ENCODE assay signal across 8 cellular contexts in genomic region chr16:50565428-50565827, GRCh38. TPM values are rescaled to one million over a fixed set of nuclear protein-coding genes. Genes with fewer than 3 reads are reported as not detected.
"Had no signal": no experiment of that assay in that cellular context is flagged by ENCODE, and none has a peak within 500 bp of the region (broad histone marks: within the 10 kb centered on the region; RNA-seq: fewer than 3 reads in every experiment).

No MANE protein-coding gene starts in this region.

- FAIRE-seq: HTR-8/SVneo, K562 had no signal

- DNase-seq: IMR-90, KBM-7, KG1 had no signal

- H3K4me3 ChIP-seq: K562 had no signal

- ATAC-seq: K562 had no signal

- H3K36me3 Mint-ChIP-seq: IgD-negative memory B cell had no signal

- H3K27ac ChIP-seq: HL-60, KMS-11 had no signal

- H3K27me3 Mint-ChIP-seq: IgD-negative memory B cell had no signal

- H3K4me2 ChIP-seq: KMS-11 had no signal

- H3K9ac ChIP-seq: KMS-11 had no signal

RNA-seq across cellular contexts. Expression of gene NKD1, which starts 17.2 kb away (rescaled TPM):
- total RNA-seq: IMR-90 had no signal
- polyA plus RNA-seq: IgD-negative memory B cell, IMR-90 had no signal
